1 cellular context compared by ENCODE assay signal in the genomic region with DNA sequence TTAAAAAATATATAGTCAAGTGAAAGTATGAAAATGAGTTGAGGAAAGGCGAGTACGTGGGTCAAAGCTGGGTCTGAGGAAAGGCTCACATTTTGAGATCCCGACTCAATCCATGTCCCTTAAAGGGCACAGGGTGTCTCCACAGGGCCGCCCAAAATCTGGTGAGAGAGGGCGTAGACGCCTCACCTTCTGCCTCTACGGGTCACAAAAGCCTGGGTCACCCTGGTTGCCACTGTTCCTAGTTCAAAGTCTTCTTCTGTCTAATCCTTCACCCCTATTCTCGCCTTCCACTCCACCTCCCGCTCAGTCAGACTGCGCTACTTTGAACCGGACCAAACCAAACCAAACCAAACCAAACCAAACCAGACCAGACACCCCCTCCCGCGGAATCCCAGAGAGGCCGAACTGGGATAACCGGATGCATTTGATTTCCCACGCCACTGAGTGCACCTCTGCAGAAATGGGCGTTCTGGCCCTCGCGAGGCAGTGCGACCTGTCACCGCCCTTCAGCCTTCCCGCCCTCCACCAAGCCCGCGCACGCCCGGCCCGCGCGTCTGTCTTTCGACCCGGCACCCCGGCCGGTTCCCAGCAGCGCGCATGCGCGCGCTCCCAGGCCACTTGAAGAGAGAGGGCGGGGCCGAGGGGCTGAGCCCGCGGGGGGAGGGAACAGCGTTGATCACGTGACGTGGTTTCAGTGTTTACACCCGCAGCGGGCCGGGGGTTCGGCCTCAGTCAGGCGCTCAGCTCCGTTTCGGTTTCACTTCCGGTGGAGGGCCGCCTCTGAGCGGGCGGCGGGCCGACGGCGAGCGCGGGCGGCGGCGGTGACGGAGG.
TF ChIP-seq lines count a peak whose summit lies in the region.

FMR1 (plus strand) TSS at position 728 of the 831 bp plus-strand sequence. CDS start 261 bp downstream, outside the sequence.

TF ChIP-seq in HepG2, 621 proteins besides CTCF, POLR2A, EP300 and RAD21 (continued from another document and continues in another):
- TF ChIP-seq, protein P1, sequence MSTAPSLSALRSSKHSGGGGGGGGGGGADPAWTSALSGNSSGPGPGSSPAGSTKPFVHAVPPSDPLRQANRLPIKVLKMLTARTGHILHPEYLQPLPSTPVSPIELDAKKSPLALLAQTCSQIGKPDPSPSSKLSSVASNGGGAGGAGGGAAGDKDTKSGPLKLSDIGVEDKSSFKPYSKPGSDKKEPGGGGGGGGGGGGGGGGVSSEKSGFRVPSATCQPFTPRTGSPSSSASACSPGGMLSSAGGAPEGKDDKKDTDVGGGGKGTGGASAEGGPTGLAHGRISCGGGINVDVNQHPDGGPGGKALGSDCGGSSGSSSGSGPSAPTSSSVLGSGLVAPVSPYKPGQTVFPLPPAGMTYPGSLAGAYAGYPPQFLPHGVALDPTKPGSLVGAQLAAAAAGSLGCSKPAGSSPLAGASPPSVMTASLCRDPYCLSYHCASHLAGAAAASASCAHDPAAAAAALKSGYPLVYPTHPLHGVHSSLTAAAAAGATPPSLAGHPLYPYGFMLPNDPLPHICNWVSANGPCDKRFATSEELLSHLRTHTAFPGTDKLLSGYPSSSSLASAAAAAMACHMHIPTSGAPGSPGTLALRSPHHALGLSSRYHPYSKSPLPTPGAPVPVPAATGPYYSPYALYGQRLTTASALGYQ (CRISPR knock-in tag; IDR thresholded peaks at IDR 0.05), result 0 out of 2 replicates have a peak, but pooled peaks have one; percentile 30
- TF ChIP-seq ZNF430 (CRISPR knock-in tag; IDR thresholded peaks at IDR 0.05) (0 out of 2 replicates have a peak, but pooled peaks have one; percentile 38), SAFB2 (CRISPR knock-in tag; IDR thresholded peaks at IDR 0.05; ENCODE audit: borderline replicate concordance, low read depth) (no peak), MYC (CRISPR knock-in tag; IDR thresholded peaks at IDR 0.05; ENCODE audit: borderline replicate concordance) (peak; percentile 34; the same call in 1 of the 2 replicates), TBX2 (CRISPR knock-in tag; IDR thresholded peaks at IDR 0.05; ENCODE audit: borderline replicate concordance) (peak; percentile 35; the same call in 1 of the 2 replicates), RBFOX2 (IDR thresholded peaks at IDR 0.05; ENCODE audit: low read depth, low read length) (peak; percentile 51; the same call in 1 of the 2 replicates), ETS1 (CRISPR knock-in tag; IDR thresholded peaks at IDR 0.05) (0 out of 2 replicates have a peak, but pooled peaks have one; percentile 50), ZNF777 (CRISPR knock-in tag; IDR thresholded peaks at IDR 0.05) (no peak), ZNF18 (CRISPR knock-in tag; IDR thresholded peaks at IDR 0.05; ENCODE audit: insufficient replicate concordance) (no peak), ZNF883 (CRISPR knock-in tag; IDR thresholded peaks at IDR 0.05; ENCODE audit: not compliant biosample characterization) (peak; percentile 29), PHB2 (IDR thresholded peaks at IDR 0.05; ENCODE audit: partially characterized antibody) (no peak), TRIM24 (CRISPR knock-in tag; IDR thresholded peaks at IDR 0.05) (no peak), SALL1 (CRISPR knock-in tag; IDR thresholded peaks at IDR 0.05) (peak; percentile 67; the same call in 1 of the 2 replicates), ZNF136 (CRISPR knock-in tag; IDR thresholded peaks at IDR 0.05; ENCODE audit: low read depth) (no peak), POLR2G (IDR thresholded peaks at IDR 0.05; ENCODE audit: low read depth, low read length) (0 out of 2 replicates have a peak, but pooled peaks have one; percentile 35), REPIN1 (CRISPR knock-in tag; IDR thresholded peaks at IDR 0.05; ENCODE audit: borderline replicate concordance, low read depth) (0 out of 2 replicates have a peak, but pooled peaks have one; percentile 18), CHD2 (IDR thresholded peaks at IDR 0.05; ENCODE audit: low read depth, low read length) (peak; percentile 69; the same call in 1 of the 2 replicates), PHF8 (CRISPR knock-in tag; IDR thresholded peaks at IDR 0.05) (0 out of 2 replicates have a peak, but pooled peaks have one; percentile 3), KAT8 (CRISPR knock-in tag; IDR thresholded peaks at IDR 0.05) (0 out of 2 replicates have a peak, but pooled peaks have one; percentile 31), ZNF563 (CRISPR knock-in tag; IDR thresholded peaks at IDR 0.05) (no peak), ZNF124 (CRISPR knock-in tag; IDR thresholded peaks at IDR 0.05) (no peak), BHLHE40 (IDR thresholded peaks at IDR 0.05; ENCODE audit: low read length) (peak; percentile 83), CCDC6 (CRISPR knock-in tag; IDR thresholded peaks at IDR 0.05) (peak; percentile 66; the same call in 1 of the 2 replicates), FIP1L1 (IDR thresholded peaks at IDR 0.05; ENCODE audit: borderline replicate concordance, insufficient read depth, low read depth, low read length) (no peak), ZFP36L2 (CRISPR knock-in tag; IDR thresholded peaks at IDR 0.05) (no peak), TSC22D2 (CRISPR knock-in tag; IDR thresholded peaks at IDR 0.05; ENCODE audit: borderline replicate concordance) (no peak), ZNF878 (CRISPR knock-in tag; IDR thresholded peaks at IDR 0.05) (0 out of 2 replicates have a peak, but pooled peaks have one; percentile 32), ZNF256 (CRISPR knock-in tag; conservative IDR thresholded peaks at IDR 0.05) (peak; percentile 71; the same call in 1 of the 2 replicates), ZBTB49 (CRISPR knock-in tag; IDR thresholded peaks at IDR 0.05; ENCODE audit: borderline replicate concordance) (no peak), HOXA3 (CRISPR knock-in tag; IDR thresholded peaks at IDR 0.05) (peak; percentile 53)
- TF ChIP-seq, protein P2, sequence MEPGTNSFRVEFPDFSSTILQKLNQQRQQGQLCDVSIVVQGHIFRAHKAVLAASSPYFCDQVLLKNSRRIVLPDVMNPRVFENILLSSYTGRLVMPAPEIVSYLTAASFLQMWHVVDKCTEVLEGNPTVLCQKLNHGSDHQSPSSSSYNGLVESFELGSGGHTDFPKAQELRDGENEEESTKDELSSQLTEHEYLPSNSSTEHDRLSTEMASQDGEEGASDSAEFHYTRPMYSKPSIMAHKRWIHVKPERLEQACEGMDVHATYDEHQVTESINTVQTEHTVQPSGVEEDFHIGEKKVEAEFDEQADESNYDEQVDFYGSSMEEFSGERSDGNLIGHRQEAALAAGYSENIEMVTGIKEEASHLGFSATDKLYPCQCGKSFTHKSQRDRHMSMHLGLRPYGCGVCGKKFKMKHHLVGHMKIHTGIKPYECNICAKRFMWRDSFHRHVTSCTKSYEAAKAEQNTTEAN (CRISPR knock-in tag; conservative IDR thresholded peaks at IDR 0.05), result peak; percentile 24; the same call in 1 of the 2 replicates
- TF ChIP-seq, protein P3, sequence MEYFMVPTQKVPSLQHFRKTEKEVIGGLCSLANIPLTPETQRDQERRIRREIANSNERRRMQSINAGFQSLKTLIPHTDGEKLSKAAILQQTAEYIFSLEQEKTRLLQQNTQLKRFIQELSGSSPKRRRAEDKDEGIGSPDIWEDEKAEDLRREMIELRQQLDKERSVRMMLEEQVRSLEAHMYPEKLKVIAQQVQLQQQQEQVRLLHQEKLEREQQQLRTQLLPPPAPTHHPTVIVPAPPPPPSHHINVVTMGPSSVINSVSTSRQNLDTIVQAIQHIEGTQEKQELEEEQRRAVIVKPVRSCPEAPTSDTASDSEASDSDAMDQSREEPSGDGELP (IDR thresholded peaks at IDR 0.05; ENCODE audit: borderline replicate concordance, low read depth), result peak; percentile 19; the same call in 1 of the 2 replicates
- TF ChIP-seq, protein P4, sequence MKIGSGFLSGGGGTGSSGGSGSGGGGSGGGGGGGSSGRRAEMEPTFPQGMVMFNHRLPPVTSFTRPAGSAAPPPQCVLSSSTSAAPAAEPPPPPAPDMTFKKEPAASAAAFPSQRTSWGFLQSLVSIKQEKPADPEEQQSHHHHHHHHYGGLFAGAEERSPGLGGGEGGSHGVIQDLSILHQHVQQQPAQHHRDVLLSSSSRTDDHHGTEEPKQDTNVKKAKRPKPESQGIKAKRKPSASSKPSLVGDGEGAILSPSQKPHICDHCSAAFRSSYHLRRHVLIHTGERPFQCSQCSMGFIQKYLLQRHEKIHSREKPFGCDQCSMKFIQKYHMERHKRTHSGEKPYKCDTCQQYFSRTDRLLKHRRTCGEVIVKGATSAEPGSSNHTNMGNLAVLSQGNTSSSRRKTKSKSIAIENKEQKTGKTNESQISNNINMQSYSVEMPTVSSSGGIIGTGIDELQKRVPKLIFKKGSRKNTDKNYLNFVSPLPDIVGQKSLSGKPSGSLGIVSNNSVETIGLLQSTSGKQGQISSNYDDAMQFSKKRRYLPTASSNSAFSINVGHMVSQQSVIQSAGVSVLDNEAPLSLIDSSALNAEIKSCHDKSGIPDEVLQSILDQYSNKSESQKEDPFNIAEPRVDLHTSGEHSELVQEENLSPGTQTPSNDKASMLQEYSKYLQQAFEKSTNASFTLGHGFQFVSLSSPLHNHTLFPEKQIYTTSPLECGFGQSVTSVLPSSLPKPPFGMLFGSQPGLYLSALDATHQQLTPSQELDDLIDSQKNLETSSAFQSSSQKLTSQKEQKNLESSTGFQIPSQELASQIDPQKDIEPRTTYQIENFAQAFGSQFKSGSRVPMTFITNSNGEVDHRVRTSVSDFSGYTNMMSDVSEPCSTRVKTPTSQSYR (CRISPR knock-in tag; IDR thresholded peaks at IDR 0.05; ENCODE audit: borderline replicate concordance), result peak; percentile 16; the same call in 1 of the 2 replicates
- TF ChIP-seq, protein P5, sequence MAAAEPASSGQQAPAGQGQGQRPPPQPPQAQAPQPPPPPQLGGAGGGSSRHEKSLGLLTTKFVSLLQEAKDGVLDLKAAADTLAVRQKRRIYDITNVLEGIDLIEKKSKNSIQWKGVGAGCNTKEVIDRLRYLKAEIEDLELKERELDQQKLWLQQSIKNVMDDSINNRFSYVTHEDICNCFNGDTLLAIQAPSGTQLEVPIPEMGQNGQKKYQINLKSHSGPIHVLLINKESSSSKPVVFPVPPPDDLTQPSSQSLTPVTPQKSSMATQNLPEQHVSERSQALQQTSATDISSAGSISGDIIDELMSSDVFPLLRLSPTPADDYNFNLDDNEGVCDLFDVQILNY (CRISPR knock-in tag; conservative IDR thresholded peaks at IDR 0.05), result peak; percentile 71
- TF ChIP-seq, protein P6, sequence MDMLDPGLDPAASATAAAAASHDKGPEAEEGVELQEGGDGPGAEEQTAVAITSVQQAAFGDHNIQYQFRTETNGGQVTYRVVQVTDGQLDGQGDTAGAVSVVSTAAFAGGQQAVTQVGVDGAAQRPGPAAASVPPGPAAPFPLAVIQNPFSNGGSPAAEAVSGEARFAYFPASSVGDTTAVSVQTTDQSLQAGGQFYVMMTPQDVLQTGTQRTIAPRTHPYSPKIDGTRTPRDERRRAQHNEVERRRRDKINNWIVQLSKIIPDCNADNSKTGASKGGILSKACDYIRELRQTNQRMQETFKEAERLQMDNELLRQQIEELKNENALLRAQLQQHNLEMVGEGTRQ (IDR thresholded peaks at IDR 0.05; ENCODE audit: low read depth, low read length), result peak; percentile 90
- TF ChIP-seq, protein P6 (CRISPR knock-in tag; IDR thresholded peaks at IDR 0.05; ENCODE audit: borderline replicate concordance), result peak; percentile 86; the same call in 1 of the 2 replicates
- TF ChIP-seq, protein P7, sequence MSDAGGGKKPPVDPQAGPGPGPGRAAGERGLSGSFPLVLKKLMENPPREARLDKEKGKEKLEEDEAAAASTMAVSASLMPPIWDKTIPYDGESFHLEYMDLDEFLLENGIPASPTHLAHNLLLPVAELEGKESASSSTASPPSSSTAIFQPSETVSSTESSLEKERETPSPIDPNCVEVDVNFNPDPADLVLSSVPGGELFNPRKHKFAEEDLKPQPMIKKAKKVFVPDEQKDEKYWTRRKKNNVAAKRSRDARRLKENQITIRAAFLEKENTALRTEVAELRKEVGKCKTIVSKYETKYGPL (CRISPR knock-in tag; IDR thresholded peaks at IDR 0.05), result no peak
